In genomic region chr12:15978431-15978950, GRCh38 we compare ENCODE assay signal across 11 cellular contexts.
DNase-seq lines count a peak whose midpoint lies in the region; TF ChIP-seq lines count a peak whose summit lies in the region.
"Had no signal": no experiment of that assay in that cellular context is flagged by ENCODE, and none has a peak within 500 bp of the region (broad histone marks: within the 10 kb centered on the region; RNA-seq: fewer than 3 reads in every experiment).

No MANE protein-coding gene starts in this region.

- no peak overlapping the region for H2AFZ ChIP-seq in OCI-LY7 (ENCODE audit: low read length)

- 0 out of 2 replicates have a peak, but pooled peaks cover 3% of the 10 kb centered on the region for H3K9me2 ChIP-seq in OCI-LY7 (ENCODE audit: insufficient read depth, low read length)

- no peak overlapping the region for H3K4me2 ChIP-seq in OCI-LY7 (ENCODE audit: low read length)

- no peaks in the 10 kb centered on the region for H3K36me3 Mint-ChIP-seq in activated CD4-positive, alpha-beta T cell treated with anti-CD3 and anti-CD28 coated beads, Interleukin-2, amount 10 ng/mL, durations not matched to agents 24 days and 14 days (ENCODE audit: low read depth)

- intact Hi-C loops in OCI-LY7 (cut with micrococcal nuclease; ENCODE audit: unreplicated experiment): no loop called here
- intact Hi-C loops in activated CD4-positive, alpha-beta T cell treated with anti-CD3 and anti-CD28 coated beads, Interleukin-2, amount 10 ng/mL, durations not matched to agents 24 days and 14 days (cut with micrococcal nuclease): no loop called here

- no peaks in the 10 kb centered on the region for H3K9me3 ChIP-seq in OCI-LY7 (ENCODE audit: low read length)

- BruUV-seq in OCI-LY7 (replicated peaks; lab: Mats Ljungman, UMichigan): no TSS peak

- no peaks in the 10 kb centered on the region for H3K27me3 Mint-ChIP-seq in activated CD4-positive, alpha-beta T cell treated with anti-CD3 and anti-CD28 coated beads, Interleukin-2, amount 10 ng/mL, durations not matched to agents 24 days and 14 days
- H3K27me3 Mint-ChIP-seq: IgD-negative memory B cell had no signal

- H3K4me1 Mint-ChIP-seq in activated CD4-positive, alpha-beta T cell treated with anti-CD3 and anti-CD28 coated beads, Interleukin-2, amount 10 ng/mL, durations not matched to agents 24 days and 14 days: no peaks in the 10 kb centered on the region

- DNase-seq in Daoy (ENCODE audit: low read depth) (peak; percentile 53), SW 1271 (lab: John Stamatoyannopoulos, UW) (peak; percentile 47 to 88), foreskin fibroblast (peak; percentile 67 to 73), non-pigmented ciliary epithelial cell (ENCODE audit: low read depth) (peak; percentile 74), OCI-LY7 (ENCODE audit: low spot score) (no peak), AML-193 (lab: John Stamatoyannopoulos, UW) (no peak), islet precursor cell (no peak)
- no peak for DNase-seq in activated CD4-positive, alpha-beta T cell treated with anti-CD3 and anti-CD28 coated beads, Interleukin-2, amount 10 ng/mL, durations not matched to agents 24 days and 14 days
- DNase-seq: activated effector memory CD4-positive, alpha-beta T cell treated with Interleukin-2 at 50 U/mL for 16 hours; NCI-H774 had no signal

- no peak overlapping the region for H3K4me3 ChIP-seq in foreskin fibroblast (ENCODE audit: low read depth in 1 of 2, low read length in 2 of 2)
- H3K4me3 ChIP-seq in OCI-LY7 (ENCODE audit: low read depth, low read length, poor library complexity, severe bottlenecking): no peak overlapping the region

- no peak overlapping the region for H3K27ac Mint-ChIP-seq in activated CD4-positive, alpha-beta T cell treated with anti-CD3 and anti-CD28 coated beads, Interleukin-2, amount 10 ng/mL, durations not matched to agents 24 days and 14 days
- H3K27ac Mint-ChIP-seq: IgD-negative memory B cell had no signal

- no peak overlapping the region for H3K4me3 Mint-ChIP-seq in activated CD4-positive, alpha-beta T cell treated with anti-CD3 and anti-CD28 coated beads, Interleukin-2, amount 10 ng/mL, durations not matched to agents 24 days and 14 days
- H3K4me3 Mint-ChIP-seq: IgD-negative memory B cell had no signal

- CTCF ChIA-PET in OCI-LY7 (lab: Charles Lee; ENCODE audit: unreplicated experiment): no interaction called here

- POLR2A ChIA-PET in OCI-LY7 (lab: Charles Lee): interaction anchor here (0.6 to 0.9 kb wide), 3 partner anchors 29 to 172 kb away, joined by 3 read pairs; no protein-coding TSS in a partner anchor

- peaks cover 18% of the 10 kb centered on the region for H3K4me1 ChIP-seq in OCI-LY7 (ENCODE audit: insufficient read depth, low read length, poor library complexity, severe bottlenecking)

- H3K27ac ChIP-seq in OCI-LY7 (ENCODE audit: low read depth, low read length, poor library complexity, severe bottlenecking): no peak overlapping the region

- H3K36me3 ChIP-seq in OCI-LY7 (ENCODE audit: insufficient read depth, low read length): 0 out of 2 replicates have a peak, but pooled peaks cover 4% of the 10 kb centered on the region

- no peaks in the 10 kb centered on the region for H3K9me3 Mint-ChIP-seq in activated CD4-positive, alpha-beta T cell treated with anti-CD3 and anti-CD28 coated beads, Interleukin-2, amount 10 ng/mL, durations not matched to agents 24 days and 14 days
- H3K9me3 Mint-ChIP-seq: IgD-negative memory B cell had no signal

- H4K20me1 ChIP-seq in OCI-LY7 (ENCODE audit: insufficient read depth, low read length): no peaks in the 10 kb centered on the region

- TF ChIP-seq CTCF in foreskin fibroblast (IDR thresholded peaks at IDR 0.05; ENCODE audit: low read depth, low read length) (no peak), OCI-LY7 (conservative IDR thresholded peaks at IDR 0.05; ENCODE audit: low read length) (no peak)

- H3K79me2 ChIP-seq in OCI-LY7 (ENCODE audit: insufficient read depth, low read depth, low read length): no peaks in the 10 kb centered on the region

Comparison
In these comparisons a context has a peak if more than half of its experiments do, and no peak if none do; other contexts are left out.
1. DNase-seq: peak in Daoy (single experiment), SW 1271 (2 of 2), foreskin fibroblast (2 of 2) and non-pigmented ciliary epithelial cell (single experiment); none in OCI-LY7 (single experiment), activated CD4-positive, alpha-beta T cell treated with anti-CD3 and anti-CD28 coated beads, Interleukin-2, amount 10 ng/mL, durations not matched to agents 24 days and 14 days (single experiment), AML-193 (0 of 2) and islet precursor cell (single experiment).